Comparison of ENCODE assay signal across 19 cellular contexts in genomic region chr4:2451821-2452785, GRCh38. TPM values are rescaled to one million over a fixed set of nuclear protein-coding genes. Genes with fewer than 3 reads are reported as not detected.
"Had no signal": no experiment of that assay in that cellular context is flagged by ENCODE, and none has a peak within 500 bp of the region (broad histone marks: within the 10 kb centered on the region; RNA-seq: fewer than 3 reads in every experiment).

No MANE protein-coding gene starts in this region.

- H3K27me3 ChIP-seq: neutrophil, suprapubic skin had no signal

- H3K4me1 ChIP-seq: left ventricle myocardium inferior, suprapubic skin had no signal

- H3K27ac ChIP-seq: epithelial cell of prostate, left ventricle myocardium inferior, neutrophil, suprapubic skin had no signal

- H3K4me3 ChIP-seq: left ventricle myocardium inferior, suprapubic skin had no signal

- H3K9me3 Mint-ChIP-seq: activated B cell treated with CpG ODN at 0.5 μM for 24 hours; activated CD4-positive, alpha-beta memory T cell treated with anti-CD3 and anti-CD28 coated beads, Interleukin-2, amount 10 ng/mL, durations not matched to agents 7 days and 5 days; endodermal cell; stimulated activated naive CD8-positive, alpha-beta T cell treated with anti-CD3 and anti-CD28 coated beads, Interleukin-15, amount 100 ng/mL, for 72 hours had no signal

- H3K27ac Mint-ChIP-seq: activated B cell treated with CpG ODN at 0.5 μM for 24 hours; activated CD4-positive, alpha-beta memory T cell treated with anti-CD3 and anti-CD28 coated beads, Interleukin-2, amount 10 ng/mL, durations not matched to agents 7 days and 5 days; activated CD8-positive, alpha-beta memory T cell treated with anti-CD3 and anti-CD28 coated beads, Interleukin-2, amount 10 ng/mL, durations not matched to agents 7 days and 5 days; activated naive CD8-positive, alpha-beta T cell; endodermal cell; stimulated activated naive CD8-positive, alpha-beta T cell treated with anti-CD3 and anti-CD28 coated beads, Interleukin-15, amount 100 ng/mL, for 72 hours had no signal

- DNase-seq: activated B cell treated with CpG ODN at 0.5 μM for 24 hours; activated CD4-positive, alpha-beta memory T cell treated with anti-CD3 and anti-CD28 coated beads, Interleukin-2, amount 10 ng/mL, durations not matched to agents 7 days and 5 days; activated CD4-positive, alpha-beta T cell treated with anti-CD3 and anti-CD28 coated beads for 4 hours; activated CD8-positive, alpha-beta memory T cell treated with anti-CD3 and anti-CD28 coated beads, Interleukin-2, amount 10 ng/mL, durations not matched to agents 7 days and 5 days; endodermal cell; foreskin fibroblast; hypothalamus; kidney glomerular epithelial cell; left ventricle myocardium inferior; stimulated activated CD4-positive, alpha-beta T cell treated with anti-CD3 and anti-CD28 coated beads, Interleukin-2, amount 100 ng/mL, for 24 hours; stimulated activated naive CD8-positive, alpha-beta T cell treated with anti-CD3 and anti-CD28 coated beads, Interleukin-15, amount 100 ng/mL, for 72 hours; T-helper 1 cell; T-helper 9 cell; trophoblast cell had no signal

- H3K27me3 Mint-ChIP-seq: activated CD8-positive, alpha-beta memory T cell treated with anti-CD3 and anti-CD28 coated beads, Interleukin-2, amount 10 ng/mL, durations not matched to agents 7 days and 5 days; activated naive CD8-positive, alpha-beta T cell; stimulated activated naive CD8-positive, alpha-beta T cell treated with anti-CD3 and anti-CD28 coated beads, Interleukin-15, amount 100 ng/mL, for 72 hours had no signal

- H3K4me3 Mint-ChIP-seq: activated B cell treated with CpG ODN at 0.5 μM for 24 hours; activated CD4-positive, alpha-beta memory T cell treated with anti-CD3 and anti-CD28 coated beads, Interleukin-2, amount 10 ng/mL, durations not matched to agents 7 days and 5 days; activated CD8-positive, alpha-beta memory T cell treated with anti-CD3 and anti-CD28 coated beads, Interleukin-2, amount 10 ng/mL, durations not matched to agents 7 days and 5 days; activated naive CD8-positive, alpha-beta T cell; endodermal cell; stimulated activated naive CD8-positive, alpha-beta T cell treated with anti-CD3 and anti-CD28 coated beads, Interleukin-15, amount 100 ng/mL, for 72 hours had no signal

- H3K36me3 Mint-ChIP-seq: activated CD8-positive, alpha-beta memory T cell treated with anti-CD3 and anti-CD28 coated beads, Interleukin-2, amount 10 ng/mL, durations not matched to agents 7 days and 5 days; activated naive CD8-positive, alpha-beta T cell had no signal

- H3K4me1 Mint-ChIP-seq: activated B cell treated with CpG ODN at 0.5 μM for 24 hours; activated CD4-positive, alpha-beta memory T cell treated with anti-CD3 and anti-CD28 coated beads, Interleukin-2, amount 10 ng/mL, durations not matched to agents 7 days and 5 days; activated CD8-positive, alpha-beta memory T cell treated with anti-CD3 and anti-CD28 coated beads, Interleukin-2, amount 10 ng/mL, durations not matched to agents 7 days and 5 days; endodermal cell; stimulated activated naive CD8-positive, alpha-beta T cell treated with anti-CD3 and anti-CD28 coated beads, Interleukin-15, amount 100 ng/mL, for 72 hours had no signal

- H3K36me3 ChIP-seq: left ventricle myocardium inferior, neutrophil, suprapubic skin had no signal

- H3K9me3 ChIP-seq: left ventricle myocardium inferior, neutrophil, suprapubic skin had no signal

- ATAC-seq: activated CD8-positive, alpha-beta memory T cell treated with anti-CD3 and anti-CD28 coated beads, Interleukin-2, amount 10 ng/mL, durations not matched to agents 7 days and 5 days had no signal

RNA-seq across cellular contexts. Expression of gene CFAP99, which starts 33.3 kb away (rescaled TPM):
- total RNA-seq: activated B cell treated with CpG ODN at 0.5 μM for 24 hours; activated CD8-positive, alpha-beta memory T cell treated with anti-CD3 and anti-CD28 coated beads, Interleukin-2, amount 10 ng/mL, durations not matched to agents 7 days and 5 days; dermis microvascular lymphatic vessel endothelial cell; endodermal cell; left ventricle myocardium inferior; suprapubic skin had no signal
